16 cellular contexts compared by ENCODE assay signal in genomic region chr15:40959331-40960141, GRCh38. TPM values are rescaled to one million over a fixed set of nuclear protein-coding genes. Genes with fewer than 3 reads are reported as not detected.
DNase-seq lines count a peak whose midpoint lies in the region; ATAC-seq and TF ChIP-seq lines count a peak whose summit lies in the region.
"Had no signal": no experiment of that assay in that cellular context is flagged by ENCODE, and none has a peak within 500 bp of the region (broad histone marks: within the 10 kb centered on the region; RNA-seq: fewer than 3 reads in every experiment).

No MANE protein-coding gene starts in this region.

- H3K4me3 ChIP-seq in BE2C (ENCODE audit: low read depth, low read length) (no peak overlapping the region), HEK293 (ENCODE audit: low read depth, low read length) (no peak overlapping the region)
- H3K4me3 ChIP-seq: vagina had no signal

- no peak overlapping the region for H3K27ac ChIP-seq in HEK293 (ENCODE audit: extremely low read depth, low read depth, low read length)
- H3K27ac ChIP-seq: vagina had no signal

- no peaks in the 10 kb centered on the region for H3K9me3 ChIP-seq in BE2C
- no peaks in the 10 kb centered on the region for H3K9me3 ChIP-seq in HEK293 (ENCODE audit: control insufficient read depth, insufficient read depth, low read depth, low read length)
- H3K9me3 ChIP-seq: vagina had no signal

- H3K27me3 Mint-ChIP-seq in brain (peaks cover 13% of the 10 kb centered on the region), neural crest cell (ENCODE audit: low read depth) (no peaks in the 10 kb centered on the region)

- H3K4me1 ChIP-seq in BE2C: peaks cover 10% of the 10 kb centered on the region
- H3K4me1 ChIP-seq in HEK293 (ENCODE audit: control insufficient read depth, insufficient read depth, low read length): peaks cover 5% of the 10 kb centered on the region; the same call in 1 of the 2 replicates
- H3K4me1 ChIP-seq: vagina had no signal

- DNase-seq in BE2C (peak; percentile 61), neural crest cell (ENCODE audit: low read depth, low spot score) (no peak), AG20443 (ENCODE audit: low spot score) (no peak), midbrain (lab: John Stamatoyannopoulos, UW) (no peak), DMS 273 (lab: John Stamatoyannopoulos, UW; ENCODE audit: unreplicated experiment) (no peak)
- DNase-seq: activated CD8-positive, alpha-beta T cell treated with anti-CD3 and anti-CD28 coated beads, Interleukin-2, amount 10 ng/mL, durations not matched to agents 7 days and 5 days; anterior cingulate cortex; HCEC 1CT; left ventricle myocardium superior; NCI-H748 treated with DMSO at 0.1 percent for 48 hours had no signal

- H3K27ac Mint-ChIP-seq in brain (peak overlapping the region in 4 of 5 experiments; percentile 7 to 71 (median 18)), neural crest cell (ENCODE audit: unreplicated experiment) (peak overlapping the region; percentile 92)
- H3K27ac Mint-ChIP-seq: activated CD8-positive, alpha-beta T cell treated with anti-CD3 and anti-CD28 coated beads, Interleukin-2, amount 10 ng/mL, durations not matched to agents 7 days and 5 days; activated T-helper 2 cell treated with anti-CD3 and anti-CD28 coated beads, Interferon-gamma antibody, Interleukin-2, Interleukin-4, amounts not matched to agents 10 μg/mL and 5 μg/mL and 100 μg/mL, durations not matched to agents 14 hours and 24 hours and 36 hours had no signal

- H3K9me3 Mint-ChIP-seq in brain (peaks cover 0 to 4% (median 0%) of the 10 kb centered on the region in 5 experiments), neural crest cell (peaks cover 3% of the 10 kb centered on the region)
- H3K9me3 Mint-ChIP-seq: activated T-helper 2 cell treated with anti-CD3 and anti-CD28 coated beads, Interferon-gamma antibody, Interleukin-2, Interleukin-4, amounts not matched to agents 10 μg/mL and 5 μg/mL and 100 μg/mL, durations not matched to agents 14 hours and 24 hours and 36 hours had no signal

- CTCF ChIA-PET in HEK293 (lab: Yijun Ruan, JAX): no interaction called here

- H3K36me3 ChIP-seq in BE2C (no peaks in the 10 kb centered on the region), HEK293 (ENCODE audit: control insufficient read depth in 2 of 2, insufficient read depth in 1 of 2, low read length in 2 of 2) (peaks cover 0 to 6% of the 10 kb centered on the region in 2 experiments; a peak in 1 of 3 replicates)
- H3K36me3 ChIP-seq: vagina had no signal

- H3K4me1 Mint-ChIP-seq in brain (peaks cover 56% of the 10 kb centered on the region), neural crest cell (peaks cover 18% of the 10 kb centered on the region)

- H3K36me3 Mint-ChIP-seq in brain: peaks cover 11% of the 10 kb centered on the region
- H3K36me3 Mint-ChIP-seq in neural crest cell (ENCODE audit: low read depth): no peaks in the 10 kb centered on the region

- POLR2A ChIA-PET in HEK293 (lab: Yijun Ruan, JAX): interaction anchor here (1.4 kb wide), 1 partner anchor 31 kb away, joined by 6 read pairs; the partner anchor contains the start of gene DLL4

- ATAC-seq in GM21786 (IDR thresholded peaks at IDR 0.05; ENCODE audit: unreplicated experiment): no peak
- ATAC-seq: activated CD8-positive, alpha-beta T cell treated with anti-CD3 and anti-CD28 coated beads, Interleukin-2, amount 10 ng/mL, durations not matched to agents 7 days and 5 days; HepG2; left ventricle myocardium superior had no signal

- H3K4me3 Mint-ChIP-seq in brain (peak overlapping the region in 1 of 5 experiments; percentile 3), neural crest cell (peak overlapping the region; percentile 37)
- H3K4me3 Mint-ChIP-seq: activated CD8-positive, alpha-beta T cell treated with anti-CD3 and anti-CD28 coated beads, Interleukin-2, amount 10 ng/mL, durations not matched to agents 7 days and 5 days had no signal

- TF ChIP-seq CTCF in BE2C (IDR thresholded peaks at IDR 0.05; ENCODE audit: low read depth, low read length) (no peak), HEK293 (tag by site-specific recombination; IDR thresholded peaks at IDR 0.05) (no peak), brain (conservative IDR thresholded peaks at IDR 0.05) (no peak), neural crest cell (conservative IDR thresholded peaks at IDR 0.05) (no peak)

- no peaks in the 10 kb centered on the region for H3K27me3 ChIP-seq in BE2C
- H3K27me3 ChIP-seq: vagina had no signal

TF ChIP-seq in HEK293, 187 proteins besides CTCF, POLR2A, EP300 and RAD21:
- peak; percentile 62 for TF ChIP-seq ZBTB17 (tag by site-specific recombination; IDR thresholded peaks at IDR 0.05)
- TF ChIP-seq ZFHX2 (tag by site-specific recombination; conservative IDR thresholded peaks at IDR 0.05): peak; percentile 88
- TF ChIP-seq ZBTB49 (tag by site-specific recombination; IDR thresholded peaks at IDR 0.05; ENCODE audit: low read depth): no peak
- TF ChIP-seq EGR2 (tag by site-specific recombination; IDR thresholded peaks at IDR 0.05; ENCODE audit: low read depth): peak; percentile 89
- peak; percentile 44 for TF ChIP-seq ZIC2 (tag by site-specific recombination; IDR thresholded peaks at IDR 0.05)
- no peak for TF ChIP-seq ZNF501 (tag by site-specific recombination; IDR thresholded peaks at IDR 0.05)
- TF ChIP-seq ZNF341 (tag by site-specific recombination; IDR thresholded peaks at IDR 0.05; ENCODE audit: low read depth): peak; percentile 15; the same call in 1 of the 2 replicates
- 0 out of 2 replicates have a peak, but pooled peaks have one; percentile 24 for TF ChIP-seq GLIS1 (tag by site-specific recombination; IDR thresholded peaks at IDR 0.05)
- TF ChIP-seq TCF7L2 (IDR thresholded peaks at IDR 0.05; ENCODE audit: borderline replicate concordance, low read depth, low read length): no peak

RNA-seq across cellular contexts. Expression of gene CHAC1, which starts 6.3 kb away (rescaled TPM):
- polyA plus RNA-seq in BE2C (2012; ENCODE audit: insufficient read depth, insufficient read length, low read depth): 96.0 TPM
- 16.9 TPM for polyA plus RNA-seq in brain (ENCODE audit: insufficient read depth, low read depth, low replicate concordance)
- 6.7 and 6.8 TPM in 2 replicates for total RNA-seq in neural crest cell
- total RNA-seq: HepG2 had no signal

RNA-seq across cellular contexts. Expression of gene DLL4, which starts 30.4 kb away (rescaled TPM):
- 0.25 TPM for polyA plus RNA-seq in BE2C (2012; ENCODE audit: insufficient read depth, insufficient read length, low read depth)
- 6.8 TPM for polyA plus RNA-seq in brain (ENCODE audit: insufficient read depth, low read depth, low replicate concordance)
- total RNA-seq in neural crest cell: 1.7 and 2.0 TPM in 2 replicates
- total RNA-seq: activated CD8-positive, alpha-beta T cell treated with anti-CD3 and anti-CD28 coated beads, Interleukin-2, amount 10 ng/mL, durations not matched to agents 7 days and 5 days had no signal
